In the genomic region with DNA sequence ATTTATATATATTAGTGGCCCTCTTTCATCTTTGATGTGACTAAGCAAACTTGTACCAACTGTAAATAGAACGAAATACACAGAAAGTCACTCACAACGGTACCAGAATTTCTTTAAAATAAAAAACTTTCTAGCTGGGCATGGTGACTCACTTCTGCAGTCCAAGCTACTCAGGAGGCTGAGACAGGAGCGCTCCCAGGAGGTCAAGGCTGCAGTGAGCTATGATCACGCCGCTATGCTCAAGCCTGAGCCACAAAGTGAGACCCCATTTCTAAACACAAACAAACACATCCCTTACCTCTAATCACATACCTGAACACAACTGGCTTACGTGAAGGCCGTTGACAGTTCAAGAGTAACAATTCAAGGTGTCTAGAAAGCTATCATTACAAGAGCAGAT, we compare ENCODE assay signal across 15 cellular contexts. TPM values are rescaled to one million over a fixed set of nuclear protein-coding genes. Genes with fewer than 3 reads are reported as not detected.
DNase-seq lines count a peak whose midpoint lies in the region; ATAC-seq, FAIRE-seq and TF ChIP-seq lines count a peak whose summit lies in the region.
"Had no signal": no experiment of that assay in that cellular context is flagged by ENCODE, and none has a peak within 500 bp of the region (broad histone marks: within the 10 kb centered on the region; RNA-seq: fewer than 3 reads in every experiment).

No MANE protein-coding gene starts in this region.

- no peaks in the 10 kb centered on the region for H4K20me1 ChIP-seq in Karpas-422 (ENCODE audit: insufficient read depth, low read depth, low read length)

- peaks cover 21 to 71% (median 63%) of the 10 kb centered on the region in 4 donors for H3K4me1 Mint-ChIP-seq in naive thymus-derived CD8-positive, alpha-beta T cell

- TF ChIP-seq POLR2A in A549 (IDR thresholded peaks at IDR 0.05; ENCODE audit: low read length): no peak

- peak overlapping the region in 1 of 2 experiments; percentile 45; a peak in 4 of 6 replicates for H3K27ac ChIP-seq in A549
- 0 out of 2 replicates have a peak overlapping the region, but pooled peaks have one; percentile 91 for H3K27ac ChIP-seq in Karpas-422 (ENCODE audit: low read length)
- peak overlapping the region; percentile 73 for H3K27ac ChIP-seq in adipose tissue (ENCODE audit: low read depth, low read length)

- WGBS in A549 (ENCODE audit: missing lambda C conversion rate): 75% methylated on average over 7 of the region's 7 CpGs
- 50 to 68% (median 61%) methylated on average over 7 of the region's 7 CpGs for WGBS in adipose tissue, 3 donors

- no peaks in the 10 kb centered on the region for H3K27me3 ChIP-seq in Karpas-422 (ENCODE audit: low read length)
- H3K27me3 ChIP-seq: BE2C had no signal

- intact Hi-C loops in posterior cingulate gyrus (cut with DNase I): no loop called here

- POLR2A ChIA-PET in A549 (lab: Yijun Ruan, JAX): no interaction called here
- POLR2A ChIA-PET in naive thymus-derived CD8-positive, alpha-beta T cell (lab: Charles Lee): interaction anchor here (0.5 to 6.2 kb wide), 5 partner anchors 24 to 437 kb away, joined by 3 to 142 read pairs (median 29); partner anchors contain the start of genes STAT5A and STAT5B

- peak overlapping the region; percentile 96 to 100 (median 98) for H3K27ac Mint-ChIP-seq in naive thymus-derived CD8-positive, alpha-beta T cell

- DNase-seq in A549 (ENCODE audit: low read depth in 1 of 2, low spot score in 1 of 2) (no peak), Karpas-422 (no peak), SIG-M5 (lab: John Stamatoyannopoulos, UW) (no peak), posterior cingulate gyrus (no peak)
- no peak for DNase-seq in naive thymus-derived CD8-positive, alpha-beta T cell
- DNase-seq in stimulated activated CD4-positive, alpha-beta T cell treated with anti-CD3 and anti-CD28 coated beads, Interleukin-2, amount 100 ng/mL, for 24 hours: no peak
- DNase-seq: activated CD8-positive, alpha-beta memory T cell treated with anti-CD3 and anti-CD28 coated beads, Interleukin-2, amount 50 U/mL, for 4 hours; BE2C; GF-D8; left cardiac atrium; NCI-H1436; NCI-H774 had no signal

- TF ChIP-seq EP300 in A549 (IDR thresholded peaks at IDR 0.05): no peak

- H2AFZ ChIP-seq in Karpas-422 (ENCODE audit: low read length): no peak overlapping the region

- H3K36me3 ChIP-seq in Karpas-422 (ENCODE audit: insufficient read depth, low read length): no peaks in the 10 kb centered on the region
- H3K36me3 ChIP-seq: BE2C had no signal

- no peak overlapping the region for H3K9ac ChIP-seq in Karpas-422 (ENCODE audit: low read length)

- H3K4me1 ChIP-seq in A549 (peaks cover 36% of the 10 kb centered on the region), Karpas-422 (ENCODE audit: low read length) (peaks cover 51% of the 10 kb centered on the region)

- FAIRE-seq in A549 (lab: Jason Lieb, UNC): no peak
- FAIRE-seq: urothelium cell line had no signal

- no peak overlapping the region for H3K4me3 ChIP-seq in A549
- no peak overlapping the region for H3K4me3 ChIP-seq in Karpas-422 (ENCODE audit: low read length)

- peaks cover 8% of the 10 kb centered on the region; the same call in 1 of the 3 replicates for H3K9me3 ChIP-seq in A549
- H3K9me3 ChIP-seq in Karpas-422 (ENCODE audit: low read length): no peaks in the 10 kb centered on the region
- H3K9me3 ChIP-seq: BE2C had no signal

- H3K36me3 Mint-ChIP-seq in naive thymus-derived CD8-positive, alpha-beta T cell: peaks cover 0 to 2% (median 0%) of the 10 kb centered on the region in 3 donors

- H3K9me3 Mint-ChIP-seq in naive thymus-derived CD8-positive, alpha-beta T cell: no peaks in the 10 kb centered on the region

- H3K4me3 Mint-ChIP-seq in naive thymus-derived CD8-positive, alpha-beta T cell: peak overlapping the region; percentile 47 to 90 (median 74)

- no peaks in the 10 kb centered on the region for H3K27me3 Mint-ChIP-seq in naive thymus-derived CD8-positive, alpha-beta T cell

- H3K9me2 ChIP-seq in Karpas-422 (replicated peaks; ENCODE audit: insufficient read depth, low read length): no peaks in the 10 kb centered on the region

- H3K4me2 ChIP-seq in A549: no peak overlapping the region
- H3K4me2 ChIP-seq in Karpas-422 (ENCODE audit: low read depth, low read length, poor library complexity, severe bottlenecking): no peak overlapping the region

- TF ChIP-seq CTCF in A549 (IDR thresholded peaks at IDR 0.05): no peak

- CTCF ChIA-PET in A549 (lab: Yijun Ruan, JAX): interaction anchor here (1.0 to 6.1 kb wide), 5 partner anchors 8 to 65 kb away, joined by 3 to 34 read pairs (median 4); partner anchors contain the start of gene KCNH4

- TF ChIP-seq RAD21 in A549 (conservative IDR thresholded peaks at IDR 0.05 in 1 of 2, IDR thresholded peaks at IDR 0.05 in 1 of 2): peak; percentile 19 to 26; a peak in 1 of 5 replicates

- H3K79me2 ChIP-seq in Karpas-422 (ENCODE audit: low read length): peaks cover 92% of the 10 kb centered on the region

- ATAC-seq in A549 (peak; percentile 40 to 53; a peak in 2 of 6 replicates), GM18861 (IDR thresholded peaks at IDR 0.05; ENCODE audit: unreplicated experiment) (no peak)
- no peak for ATAC-seq in naive thymus-derived CD8-positive, alpha-beta T cell
- ATAC-seq: left cardiac atrium had no signal

TF ChIP-seq in A549, 52 proteins besides CTCF, POLR2A, EP300 and RAD21:
- TF ChIP-seq FOSL2 (IDR thresholded peaks at IDR 0.05): no peak
- TF ChIP-seq FOSL2 (CRISPR knock-in tag; IDR thresholded peaks at IDR 0.05): peak; percentile 19; the same call in 1 of the 2 replicates
- TF ChIP-seq, protein P1, sequence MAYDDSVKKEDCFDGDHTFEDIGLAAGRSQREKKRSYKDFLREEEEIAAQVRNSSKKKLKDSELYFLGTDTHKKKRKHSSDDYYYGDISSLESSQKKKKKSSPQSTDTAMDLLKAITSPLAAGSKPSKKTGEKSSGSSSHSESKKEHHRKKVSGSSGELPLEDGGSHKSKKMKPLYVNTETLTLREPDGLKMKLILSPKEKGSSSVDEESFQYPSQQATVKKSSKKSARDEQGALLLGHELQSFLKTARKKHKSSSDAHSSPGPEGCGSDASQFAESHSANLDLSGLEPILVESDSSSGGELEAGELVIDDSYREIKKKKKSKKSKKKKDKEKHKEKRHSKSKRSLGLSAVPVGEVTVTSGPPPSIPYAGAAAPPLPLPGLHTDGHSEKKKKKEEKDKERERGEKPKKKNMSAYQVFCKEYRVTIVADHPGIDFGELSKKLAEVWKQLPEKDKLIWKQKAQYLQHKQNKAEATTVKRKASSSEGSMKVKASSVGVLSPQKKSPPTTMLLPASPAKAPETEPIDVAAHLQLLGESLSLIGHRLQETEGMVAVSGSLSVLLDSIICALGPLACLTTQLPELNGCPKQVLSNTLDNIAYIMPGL (CRISPR knock-in tag; IDR thresholded peaks at IDR 0.05; ENCODE audit: borderline replicate concordance): no peak
TF ChIP-seq in A549: peak in this region for 1.

RNA-seq across cellular contexts. Expression of gene STAT5B, which starts 29.7 kb away (rescaled TPM):
- polyA plus RNA-seq in A549 (2011; rRNA removed) (37.6 and 51.7 TPM in 2 replicates), A549 (2017; fragmentation: RNase III; extraction: RNeasy Plus Mini Kit Qiagen cat#74134 plus additional on column Dnase treatment) (29.4 to 33.1 TPM (median 31.2 TPM) in 3 replicates), adipose tissue (10 to 100 TPM; 17.4 to 60.8 (median 47.1) TPM)
- 24.8 and 30.3 TPM in 2 replicates for polyA plus RNA-seq in A549 (2012; cell fraction: cytosol; rRNA removed)
- polyA plus RNA-seq in A549 (2012; cell fraction: nucleus; rRNA removed): 66.8 and 69.5 TPM in 2 replicates
- 41.5 and 41.7 TPM in 2 replicates for polyA minus RNA-seq in A549 (2011; rRNA and poly(A)+ RNA removed)
- 110 and 142 TPM in 2 replicates for total RNA-seq in Karpas-422 (2014; rRNA removed; shearing (Covaris generic); ENCODE audit: low replicate concordance)
- 100 to 1,000 TPM; 137 to 149 TPM for total RNA-seq in naive thymus-derived CD8-positive, alpha-beta T cell
- polyA plus RNA-seq in naive thymus-derived CD8-positive, alpha-beta T cell: 10 to 100 TPM; 66.3 to 94.0 (median 82.8) TPM

RNA-seq across cellular contexts. Expression of gene STAT5A, which starts 41.8 kb away (rescaled TPM):
- 2.2 and 3.1 TPM in 2 replicates for polyA plus RNA-seq in A549 (2011; rRNA removed)
- 2.6 and 3.3 TPM in 2 replicates for polyA plus RNA-seq in A549 (2012; cell fraction: cytosol; rRNA removed)
- 5.6 and 7.9 TPM in 2 replicates for polyA plus RNA-seq in A549 (2012; cell fraction: nucleus; rRNA removed)
- 3.9 to 4.4 TPM (median 4.0 TPM) in 3 replicates for polyA plus RNA-seq in A549 (2017; fragmentation: RNase III; extraction: RNeasy Plus Mini Kit Qiagen cat#74134 plus additional on column Dnase treatment)
- 2.9 and 4.3 TPM in 2 replicates for polyA minus RNA-seq in A549 (2011; rRNA and poly(A)+ RNA removed)
- 62.3 and 160 TPM in 2 replicates for total RNA-seq in Karpas-422 (2014; rRNA removed; shearing (Covaris generic); ENCODE audit: low replicate concordance)
- 100 to 1,000 TPM in 1 of 3 donors, 10 to 100 TPM in 2; 22.7 to 151 (median 57.1) TPM for polyA plus RNA-seq in adipose tissue
- 100 to 1,000 TPM; 117 to 122 TPM for total RNA-seq in naive thymus-derived CD8-positive, alpha-beta T cell
- 100 to 1,000 TPM in 1 of 3 donors, 10 to 100 TPM in 2; 59.6 to 115 (median 89.1) TPM for polyA plus RNA-seq in naive thymus-derived CD8-positive, alpha-beta T cell

RNA-seq across cellular contexts. Expression of gene GHDC, which starts 52.2 kb away (rescaled TPM):
- 12.3 and 14.2 TPM in 2 replicates for polyA plus RNA-seq in A549 (2011; rRNA removed)
- 10.2 and 15.0 TPM in 2 replicates for polyA plus RNA-seq in A549 (2012; cell fraction: cytosol; rRNA removed)
- 32.5 and 54.6 TPM in 2 replicates for polyA plus RNA-seq in A549 (2012; cell fraction: nucleus; rRNA removed)
- polyA plus RNA-seq in A549 (2017; fragmentation: RNase III; extraction: RNeasy Plus Mini Kit Qiagen cat#74134 plus additional on column Dnase treatment): 19.4 to 25.7 TPM (median 23.4 TPM) in 3 replicates
- 13.2 and 13.7 TPM in 2 replicates for polyA minus RNA-seq in A549 (2011; rRNA and poly(A)+ RNA removed)
- 14.9 and 28.8 TPM in 2 replicates for total RNA-seq in Karpas-422 (2014; rRNA removed; shearing (Covaris generic); ENCODE audit: low replicate concordance)
- 10 to 100 TPM; 16.5 to 20.3 (median 19.4) TPM for polyA plus RNA-seq in adipose tissue
- 10 to 100 TPM; 25.8 to 29.6 TPM for total RNA-seq in naive thymus-derived CD8-positive, alpha-beta T cell
- polyA plus RNA-seq in naive thymus-derived CD8-positive, alpha-beta T cell: 10 to 100 TPM; 15.3 to 21.5 (median 17.3) TPM

Comparison
In these comparisons a context has a peak if more than half of its experiments do, and no peak if none do; other contexts are left out.
1. ATAC-seq: peak in A549 (2 of 2); none in naive thymus-derived CD8-positive, alpha-beta T cell (0 of 2) and GM18861 (single experiment).